In genomic region chr5:102957141-102957540, GRCh38 we compare ENCODE assay signal across 23 cellular contexts.
"Had no signal": no experiment of that assay in that cellular context is flagged by ENCODE, and none has a peak within 500 bp of the region (broad histone marks: within the 10 kb centered on the region; RNA-seq: fewer than 3 reads in every experiment).

No MANE protein-coding gene starts in this region.

- H3K9me3 ChIP-seq: esophagus muscularis mucosa, gastroesophageal sphincter, right atrium auricular region, spleen, testis, transverse colon had no signal

- H3K4me3 Mint-ChIP-seq: central memory CD8-positive, alpha-beta T cell; dendritic cell treated with granulocyte-macrophage colony-stimulating factor and Interleukin-4, amounts not matched to agents 40 ng/mL and 50 ng/mL, for 4 days; effector memory CD8-positive, alpha-beta T cell; nephron; stimulated activated naive B cell treated with anti-CD40 and anti-IgM and Interleukin-4, amounts not matched to agents 10 μg/mL and 1 μg/mL and 100 μg/mL, for 72 hours; stimulated activated naive CD8-positive, alpha-beta T cell treated with anti-CD3 and anti-CD28 coated beads, Interleukin-15, amount 100 ng/mL, for 72 hours had no signal

- H3K36me3 ChIP-seq: transverse colon had no signal

- H3K36me3 Mint-ChIP-seq: naive B cell had no signal

- H3K27me3 Mint-ChIP-seq: central memory CD8-positive, alpha-beta T cell; dendritic cell treated with granulocyte-macrophage colony-stimulating factor and Interleukin-4, amounts not matched to agents 40 ng/mL and 50 ng/mL, for 4 days; effector memory CD8-positive, alpha-beta T cell; naive B cell; stimulated activated naive B cell treated with anti-CD40 and anti-IgM and Interleukin-4, amounts not matched to agents 10 μg/mL and 1 μg/mL and 100 μg/mL, for 72 hours; stimulated activated naive CD8-positive, alpha-beta T cell treated with anti-CD3 and anti-CD28 coated beads, Interleukin-15, amount 100 ng/mL, for 72 hours had no signal

- H3K27ac ChIP-seq: epithelial cell of prostate, esophagus muscularis mucosa, gastroesophageal sphincter, hepatocyte, spleen, testis, transverse colon had no signal

- H3K4me1 Mint-ChIP-seq: central memory CD8-positive, alpha-beta T cell; naive B cell; stimulated activated naive B cell treated with anti-CD40 and anti-IgM and Interleukin-4, amounts not matched to agents 10 μg/mL and 1 μg/mL and 100 μg/mL, for 72 hours; stimulated activated naive CD8-positive, alpha-beta T cell treated with anti-CD3 and anti-CD28 coated beads, Interleukin-15, amount 100 ng/mL, for 72 hours had no signal

- H3K27ac Mint-ChIP-seq: dendritic cell treated with granulocyte-macrophage colony-stimulating factor and Interleukin-4, amounts not matched to agents 40 ng/mL and 50 ng/mL, for 4 days; effector memory CD8-positive, alpha-beta T cell; naive B cell; nephron; stimulated activated naive B cell treated with anti-CD40 and anti-IgM and Interleukin-4, amounts not matched to agents 10 μg/mL and 1 μg/mL and 100 μg/mL, for 72 hours; stimulated activated naive CD8-positive, alpha-beta T cell treated with anti-CD3 and anti-CD28 coated beads, Interleukin-15, amount 100 ng/mL, for 72 hours had no signal

- H3K4me1 ChIP-seq: spleen, testis had no signal

- ATAC-seq: effector memory CD8-positive, alpha-beta T cell; gastroesophageal sphincter; left colon; left ventricle myocardium superior; stimulated activated naive B cell treated with anti-CD40 and anti-IgM and Interleukin-4, amounts not matched to agents 10 μg/mL and 1 μg/mL and 100 μg/mL, for 72 hours; stimulated activated naive CD8-positive, alpha-beta T cell treated with anti-CD3 and anti-CD28 coated beads, Interleukin-15, amount 100 ng/mL, for 72 hours had no signal

- H3K27me3 ChIP-seq: esophagus muscularis mucosa, gastroesophageal sphincter, hepatocyte, right atrium auricular region, spleen, testis, transverse colon had no signal

- DNase-seq: effector memory CD8-positive, alpha-beta T cell; left colon; left ventricle myocardium superior; mesenchymal stem cell; naive B cell; posterior cingulate gyrus; spleen; stimulated activated CD4-positive, alpha-beta T cell treated with anti-CD3 and anti-CD28 coated beads, Interleukin-15, amount 100 ng/mL, for 24 hours; stimulated activated CD4-positive, alpha-beta T cell treated with anti-CD3 and anti-CD28 coated beads, Interleukin-1b, Interleukin-23, amount 100 ng/mL, for 48 hours; stimulated activated CD4-positive, alpha-beta T cell treated with anti-CD3 and anti-CD28 coated beads, Interleukin-4, amount 100 ng/mL, for 24 hours; stimulated activated naive B cell treated with anti-CD40 and anti-IgM and Interleukin-4, amounts not matched to agents 10 μg/mL and 1 μg/mL and 100 μg/mL, for 72 hours; stimulated activated naive CD8-positive, alpha-beta T cell treated with anti-CD3 and anti-CD28 coated beads, Interleukin-15, amount 100 ng/mL, for 72 hours; testis; transverse colon had no signal

- H3K4me3 ChIP-seq: esophagus muscularis mucosa, gastroesophageal sphincter, hepatocyte, lung, right atrium auricular region, spleen, testis, transverse colon had no signal

- H3K9me3 Mint-ChIP-seq: central memory CD8-positive, alpha-beta T cell; dendritic cell treated with granulocyte-macrophage colony-stimulating factor and Interleukin-4, amounts not matched to agents 40 ng/mL and 50 ng/mL, for 4 days; effector memory CD8-positive, alpha-beta T cell; naive B cell; nephron; stimulated activated naive CD8-positive, alpha-beta T cell treated with anti-CD3 and anti-CD28 coated beads, Interleukin-15, amount 100 ng/mL, for 72 hours had no signal
